In the genomic region with DNA sequence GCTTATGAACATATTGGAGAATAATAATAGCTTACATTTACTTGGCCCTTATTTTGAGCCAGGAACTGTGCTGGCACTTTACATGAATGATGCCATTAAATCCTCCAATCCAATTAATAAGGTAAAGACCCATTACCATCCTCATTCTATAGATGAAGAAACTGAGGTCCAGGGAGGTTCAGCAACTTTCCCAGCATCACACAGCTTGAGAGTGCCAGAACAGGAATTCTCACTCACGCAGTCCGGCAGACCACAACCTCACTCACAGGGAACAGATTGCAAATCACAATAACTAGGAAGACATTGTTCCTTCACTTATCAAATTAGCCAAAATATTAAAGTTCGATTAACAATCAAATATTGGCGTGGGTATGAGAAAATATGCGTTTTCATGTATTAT, we compare ENCODE assay signal across 25 cellular contexts. TPM values are rescaled to one million over a fixed set of nuclear protein-coding genes. Genes with fewer than 3 reads are reported as not detected.
"Had no signal": no experiment of that assay in that cellular context is flagged by ENCODE, and none has a peak within 500 bp of the region (broad histone marks: within the 10 kb centered on the region; RNA-seq: fewer than 3 reads in every experiment).

No MANE protein-coding gene starts in this region.

- DNase-seq: activated CD4-positive, alpha-beta T cell treated with anti-CD3 and anti-CD28 coated beads for 48 hours; activated CD4-positive, alpha-beta T cell treated with anti-CD3 and anti-CD28 coated beads, Interleukin-2, amount 50 U/mL, for 48 hours; activated gamma-delta T cell; activated naive CD4-positive, alpha-beta T cell treated with anti-CD3 and anti-CD28 coated beads, Interleukin-2, amount 50 U/mL, for 16 hours; activated naive CD8-positive, alpha-beta T cell treated with anti-CD3 and anti-CD28 coated beads, Interleukin-2, amount 10 ng/mL, durations not matched to agents 7 days and 5 days; activated T-cell treated with anti-CD3 and anti-CD28 coated beads for 4 hours; activated T-cell treated with anti-CD3 and anti-CD28 coated beads, Interleukin-2, amount 50 U/mL, for 48 hours; adrenal gland; anterior cingulate cortex; caudate nucleus; Kasumi-1; KBM-7; NCI-H1048; NCI-H146; NCI-H187 treated with DMSO at 0.1 percent for 48 hours; NCI-H2081 treated with DMSO at 0.1 percent for 48 hours; NCI-H446; NCI-H524; SK-N-SH; T-helper 1 cell had no signal

- H3K9me3 Mint-ChIP-seq: activated naive CD8-positive, alpha-beta T cell treated with anti-CD3 and anti-CD28 coated beads, Interleukin-2, amount 10 ng/mL, durations not matched to agents 7 days and 5 days; activated T-helper 17 cell treated with anti-CD3 and anti-CD28 coated beads, Interleukin-2, amount 50 U/mL, for 72 hours had no signal

- H3K27ac Mint-ChIP-seq: activated naive CD8-positive, alpha-beta T cell treated with anti-CD3 and anti-CD28 coated beads, Interleukin-2, amount 10 ng/mL, durations not matched to agents 7 days and 5 days; activated T-helper 17 cell treated with anti-CD3 and anti-CD28 coated beads, Interleukin-2, amount 50 U/mL, for 72 hours had no signal

- H3K4me1 Mint-ChIP-seq: activated T-helper 17 cell treated with anti-CD3 and anti-CD28 coated beads, Interleukin-2, amount 50 U/mL, for 72 hours had no signal

- H3K4me3 ChIP-seq: adrenal gland, Peyer's patch had no signal

- H3K27me3 ChIP-seq: Peyer's patch had no signal

- H3K4me2 ChIP-seq: SK-N-SH had no signal

- H3K9me3 ChIP-seq: adrenal gland, Peyer's patch, SK-N-SH had no signal

- H3K9ac ChIP-seq: SK-N-SH had no signal

- H3K36me3 Mint-ChIP-seq: activated naive CD8-positive, alpha-beta T cell treated with anti-CD3 and anti-CD28 coated beads, Interleukin-2, amount 10 ng/mL, durations not matched to agents 7 days and 5 days had no signal

- H3K4me3 Mint-ChIP-seq: activated naive CD8-positive, alpha-beta T cell treated with anti-CD3 and anti-CD28 coated beads, Interleukin-2, amount 10 ng/mL, durations not matched to agents 7 days and 5 days; activated T-helper 17 cell treated with anti-CD3 and anti-CD28 coated beads, Interleukin-2, amount 50 U/mL, for 72 hours had no signal

- ATAC-seq: activated T-helper 17 cell treated with anti-CD3 and anti-CD28 coated beads, Interleukin-2, amount 50 U/mL, for 72 hours had no signal

- H3K36me3 ChIP-seq: adrenal gland, Peyer's patch had no signal

- H3K27ac ChIP-seq: adrenal gland, Peyer's patch, VCaP had no signal

RNA-seq across cellular contexts. Expression of a gene that starts 18.3 kb away (rescaled TPM):
- total RNA-seq: activated CD8-positive, alpha-beta memory T cell treated with anti-CD3 and anti-CD28 coated beads for 36 hours; activated naive CD8-positive, alpha-beta T cell treated with anti-CD3 and anti-CD28 coated beads, Interleukin-2, amount 10 ng/mL, durations not matched to agents 7 days and 5 days; activated T-helper 17 cell treated with anti-CD3 and anti-CD28 coated beads, Interleukin-2, amount 50 U/mL, for 72 hours; T-helper 2 cell treated with Interferon-gamma antibody and Interleukin-4, amounts not matched to agents 100 ng/mL and 5 ng/mL, for 36 hours had no signal
